ENCODE assay signal across 17 cellular contexts in genomic region chr11:125138966-125139365, GRCh38. TPM values are rescaled to one million over a fixed set of nuclear protein-coding genes. Genes with fewer than 3 reads are reported as not detected.
A peak's percentile ranks its signal among the peaks of the same experiment; 100 is the strongest.
DNase-seq lines count a peak whose midpoint lies in the region; ATAC-seq, FAIRE-seq and TF ChIP-seq lines count a peak whose summit lies in the region.
"Had no signal": no experiment of that assay in that cellular context is flagged by ENCODE, and none has a peak within 500 bp of the region (broad histone marks: within the 10 kb centered on the region; RNA-seq: fewer than 3 reads in every experiment).

No MANE protein-coding gene starts in this region.

- H3K79me1 ChIP-seq in H1 (ENCODE audit: low read depth, low read length): no peaks in the 10 kb centered on the region

- peak; percentile 7 to 29 for ATAC-seq in natural killer cell treated with Interleukin-12 subunit alpha and Interleukin-12 subunit beta and Interleukin-15 and Interleukin-18, amount 100 ng/mL, for 72 hours
- no peak for ATAC-seq in natural killer cell
- no peak for ATAC-seq in omental fat pad (ENCODE audit: low FRiP score)
- ATAC-seq: GM12878, HepG2 had no signal

- H3K4me3 Mint-ChIP-seq in natural killer cell treated with Interleukin-12 subunit alpha and Interleukin-12 subunit beta and Interleukin-15 and Interleukin-18, amount 100 ng/mL, for 72 hours: no peak overlapping the region
- H3K4me3 Mint-ChIP-seq in natural killer cell (no peak overlapping the region), nephron (peak overlapping the region in 1 of 3 experiments; percentile 29)
- H3K4me3 Mint-ChIP-seq: CD14-positive monocyte; CD4-positive, alpha-beta memory T cell had no signal

- H3K27me3 Mint-ChIP-seq in natural killer cell treated with Interleukin-12 subunit alpha and Interleukin-12 subunit beta and Interleukin-15 and Interleukin-18, amount 100 ng/mL, for 72 hours: peaks cover 45 to 63% of the 10 kb centered on the region in 2 donors
- peaks cover 32 to 54% of the 10 kb centered on the region in 2 donors for H3K27me3 Mint-ChIP-seq in natural killer cell (ENCODE audit: low read depth in 2 of 2)
- peaks cover 3% of the 10 kb centered on the region for H3K27me3 Mint-ChIP-seq in nephron (ENCODE audit: low read depth)

- TF ChIP-seq POLR2A in H1 (IDR thresholded peaks at IDR 0.05; ENCODE audit: control extremely low read depth in 1 of 2, low read depth in 2 of 2, low read length in 2 of 2): no peak

- WGBS in H1 (ENCODE audit: extremely low coverage in 1 of 2, insufficient coverage in 1 of 2, insufficient read length in 1 of 2, insufficient replicate concordance in 2 of 2, low coverage in 1 of 2, low lambda C conversion rate in 2 of 2, missing lambda C conversion rate in 1 of 2), 2 experiments: 75% methylated on average over 4 of the region's 8 CpGs; no CpG with 5 or more reads in 1 of the 2 experiments

- no peak overlapping the region for H4K91ac ChIP-seq in H1 (replicated peaks; ENCODE audit: insufficient read length, low read length)

- CTCF ChIA-PET in H1 (lab: Charles Lee; ENCODE audit: partially characterized antibody): interaction anchor here (0.6 to 9.0 kb wide), 12 partner anchors 15 to 997 kb away, joined by 3 to 148 read pairs (median 9); partner anchors contain the start of gene TMEM218

- H2AK5ac ChIP-seq in H1 (ENCODE audit: low read depth, low read length): no peak overlapping the region

- H3K9ac ChIP-seq in H1 (replicated peaks in 1 of 4; ENCODE audit: extremely low read depth in 1 of 4, low read depth in 3 of 4, low read length in 3 of 4): no peak overlapping the region
- H3K9ac ChIP-seq: BLaER1 had no signal

- TF ChIP-seq CTCF in natural killer cell (IDR thresholded peaks at IDR 0.05) (no peak), H1 (IDR thresholded peaks at IDR 0.05; ENCODE audit: control extremely low read depth in 1 of 3, insufficient read depth in 1 of 3, low read depth in 1 of 3, low read length in 3 of 3) (no peak), nephron (IDR thresholded peaks at IDR 0.05; ENCODE audit: unreplicated experiment in 3 of 3) (no peak), omental fat pad (IDR thresholded peaks at IDR 0.05) (no peak)

- no peak overlapping the region for H3K18ac ChIP-seq in H1 (ENCODE audit: extremely low read depth, low read length)

- no peak overlapping the region for H3K4ac ChIP-seq in H1 (replicated peaks; ENCODE audit: insufficient read length, low read depth, low read length)

- no peaks in the 10 kb centered on the region for H3K36me3 ChIP-seq in H1 (ENCODE audit: control insufficient read depth in 2 of 4, insufficient read depth in 4 of 4, low read length in 3 of 4)
- H3K36me3 ChIP-seq: BLaER1, HAP-1 had no signal

- no peak overlapping the region for H4K5ac ChIP-seq in H1 (ENCODE audit: insufficient read length, low read depth, low read length)

- H3K27me3 ChIP-seq in H1 (replicated peaks in 1 of 4; ENCODE audit: control insufficient read depth in 3 of 4, extremely low read depth in 1 of 4, insufficient read depth in 3 of 4, low read length in 3 of 4): peaks cover 5 to 40% (median 30%) of the 10 kb centered on the region in 4 experiments
- H3K27me3 ChIP-seq: BLaER1 had no signal

- H3K56ac ChIP-seq in H1 (replicated peaks; ENCODE audit: insufficient read length, low read depth, low read length): no peak overlapping the region

- H2BK12ac ChIP-seq in H1 (ENCODE audit: low read depth, low read length): no peak overlapping the region

- H3K27ac Mint-ChIP-seq in natural killer cell treated with Interleukin-12 subunit alpha and Interleukin-12 subunit beta and Interleukin-15 and Interleukin-18, amount 100 ng/mL, for 72 hours: no peak overlapping the region
- H3K27ac Mint-ChIP-seq in natural killer cell (no peak overlapping the region), nephron (peak overlapping the region; percentile 96 to 98 (median 96))
- H3K27ac Mint-ChIP-seq: CD4-positive, alpha-beta memory T cell had no signal

- POLR2A ChIA-PET in H1 (lab: Charles Lee; ENCODE audit: partially characterized antibody): no interaction called here

- H3K4me2 ChIP-seq in H1 (ENCODE audit: insufficient read depth in 1 of 2, low read depth in 2 of 2, low read length in 2 of 2): 0 out of 4 replicates have a peak overlapping the region, but pooled peaks of 1 of the 2 experiments have one; percentile 37
- H3K4me2 ChIP-seq: BLaER1 had no signal

- H3K36me3 Mint-ChIP-seq in natural killer cell treated with Interleukin-12 subunit alpha and Interleukin-12 subunit beta and Interleukin-15 and Interleukin-18, amount 100 ng/mL, for 72 hours: no peaks in the 10 kb centered on the region
- H3K36me3 Mint-ChIP-seq in natural killer cell: no peaks in the 10 kb centered on the region
- H3K36me3 Mint-ChIP-seq in nephron (ENCODE audit: low read depth): no peaks in the 10 kb centered on the region
- H3K36me3 Mint-ChIP-seq: CD14-positive monocyte; CD4-positive, alpha-beta memory T cell had no signal

- H4K8ac ChIP-seq in H1 (ENCODE audit: extremely low read depth, insufficient read depth, low read length): no peak overlapping the region

- no peak overlapping the region for H2BK20ac ChIP-seq in H1 (ENCODE audit: low read length)

- no peaks in the 10 kb centered on the region for H3K9me3 Mint-ChIP-seq in natural killer cell treated with Interleukin-12 subunit alpha and Interleukin-12 subunit beta and Interleukin-15 and Interleukin-18, amount 100 ng/mL, for 72 hours
- H3K9me3 Mint-ChIP-seq in natural killer cell (no peaks in the 10 kb centered on the region), nephron (no peaks in the 10 kb centered on the region)

- DNase-seq in natural killer cell treated with Interleukin-12 subunit alpha and Interleukin-12 subunit beta and Interleukin-15 and Interleukin-18, amount 100 ng/mL, for 72 hours (ENCODE audit: low spot score): no peak
- DNase-seq in natural killer cell: no peak
- DNase-seq in H1 (ENCODE audit: low read depth in 1 of 2, low spot score in 2 of 2): no peak
- DNase-seq in DMS79 (lab: John Stamatoyannopoulos, UW): no peak
- DNase-seq in omental fat pad (ENCODE audit: low spot score): no peak
- no peak for DNase-seq in stimulated activated CD4-positive, alpha-beta T cell treated with anti-CD3 and anti-CD28 coated beads, Interleukin-2, amount 100 ng/mL, for 48 hours
- DNase-seq: 8988T; CD4-positive, alpha-beta memory T cell; DND-41; EL had no signal

- no peak overlapping the region for H2BK5ac ChIP-seq in H1 (ENCODE audit: low read depth, low read length)

- no peak overlapping the region for H3K4me3 ChIP-seq in H1 (ENCODE audit: extremely low read depth in 1 of 4, insufficient read depth in 2 of 4, low read depth in 3 of 4, low read length in 4 of 4)
- H3K4me3 ChIP-seq: BLaER1, GM12878, HAP-1 had no signal

- no peaks in the 10 kb centered on the region; a peak in 1 of 4 replicates for H3K79me2 ChIP-seq in H1 (ENCODE audit: control insufficient read depth in 1 of 2, insufficient read depth in 2 of 2, low read length in 2 of 2)

- peaks cover 4 to 5% of the 10 kb centered on the region in 2 donors for H3K4me1 Mint-ChIP-seq in natural killer cell treated with Interleukin-12 subunit alpha and Interleukin-12 subunit beta and Interleukin-15 and Interleukin-18, amount 100 ng/mL, for 72 hours (ENCODE audit: low read depth in 2 of 2)
- H3K4me1 Mint-ChIP-seq in natural killer cell: peaks cover 6% of the 10 kb centered on the region in 2 donors
- peaks cover 50% of the 10 kb centered on the region for H3K4me1 Mint-ChIP-seq in nephron

- intact Hi-C loops in natural killer cell (cut with micrococcal nuclease): no loop called here

- H2AFZ ChIP-seq in H1 (ENCODE audit: low read length): no peak overlapping the region

- H3K23me2 ChIP-seq in H1 (ENCODE audit: low read depth, low read length): no peaks in the 10 kb centered on the region

- no peak for TF ChIP-seq RAD21 in H1 (IDR thresholded peaks at IDR 0.05 in 1 of 2, conservative IDR thresholded peaks at IDR 0.05 in 1 of 2; ENCODE audit: low read depth in 2 of 2, low read length in 2 of 2)

- H3K9me3 ChIP-seq in H1 (ENCODE audit: insufficient read depth in 2 of 2, low read depth in 1 of 2, low read length in 1 of 2): no peaks in the 10 kb centered on the region
- H3K9me3 ChIP-seq: BLaER1, HAP-1 had no signal

- no peak overlapping the region for H3K23ac ChIP-seq in H1 (ENCODE audit: insufficient read length)

- no peak overlapping the region for H2BK120ac ChIP-seq in H1 (replicated peaks; ENCODE audit: low read depth, low read length)

- no peak for FAIRE-seq in H1 (lab: Jason Lieb, UNC)
- FAIRE-seq: GM12878, GM19239, HepG2 had no signal

- H4K20me1 ChIP-seq in H1 (replicated peaks in 1 of 2; ENCODE audit: control insufficient read depth in 1 of 2, insufficient read depth in 2 of 2, low read length in 2 of 2): no peaks in the 10 kb centered on the region
- H4K20me1 ChIP-seq: BLaER1 had no signal

- H3K27ac ChIP-seq in H1 (ENCODE audit: low read depth, low read length): no peak overlapping the region
- H3K27ac ChIP-seq: BLaER1 had no signal

- peaks cover 10 to 28% (median 20%) of the 10 kb centered on the region in 4 experiments for H3K4me1 ChIP-seq in H1 (replicated peaks in 1 of 4; ENCODE audit: control insufficient read depth in 3 of 4, insufficient read depth in 4 of 4, low read length in 3 of 4)
- H3K4me1 ChIP-seq: BLaER1 had no signal

- H3K14ac ChIP-seq in H1 (ENCODE audit: insufficient read length): no peak overlapping the region

- TF ChIP-seq EP300 in H1 (IDR thresholded peaks at IDR 0.05; ENCODE audit: borderline replicate concordance in 1 of 2, low read depth in 2 of 2, low read length in 2 of 2): no peak

- H2BK15ac ChIP-seq in H1 (ENCODE audit: low read length): no peak overlapping the region

RNA-seq across cellular contexts. Expression of gene PKNOX2, which starts 25.6 kb away (rescaled TPM):
- not detected for total RNA-seq in natural killer cell treated with Interleukin-12 subunit alpha and Interleukin-12 subunit beta and Interleukin-15 and Interleukin-18, amount 100 ng/mL, for 72 hours
- total RNA-seq in natural killer cell (not detected), omental fat pad (1 to 10 TPM in 2 of 4 donors, under 1 TPM in 2; 0.19 to 2.7 (median 0.82) TPM)
- total RNA-seq in H1 (2021; fragmentation: NEBNext Ultra II Directional; extraction: Animal tissue kit (Norgen Biotek cat#: 25700)): 1.9 and 2.0 TPM in 2 replicates
- polyA plus RNA-seq in H1 (2011; rRNA removed): 2.0 and 2.5 TPM in 2 replicates
- 1.3 TPM for polyA plus RNA-seq in H1 (2011; cell fraction: cytosol; rRNA removed)
- 2.1 TPM for polyA plus RNA-seq in H1 (2011; cell fraction: nucleus; rRNA removed)
- 2.4 to 3.4 TPM (median 2.8 TPM) in 4 replicates for polyA plus RNA-seq in H1 (2012, experiment 1 of 2)
- polyA plus RNA-seq in H1 (2012, experiment 2 of 2): 1.4 TPM
- 0.26 TPM for polyA plus RNA-seq in H1 (2013, experiment 1 of 2)
- 0.24 TPM for polyA plus RNA-seq in H1 (2013, experiment 2 of 2)
- 1.8 and 1.9 TPM in 2 replicates for polyA minus RNA-seq in H1 (2011; rRNA and poly(A)+ RNA removed)
- polyA minus RNA-seq in H1 (2011; cell fraction: cytosol; rRNA and poly(A)+ RNA removed): 1.4 TPM
- 5.6 TPM for polyA minus RNA-seq in H1 (2011; cell fraction: nucleus; rRNA and poly(A)+ RNA removed)
- total RNA-seq: CD4-positive, alpha-beta memory T cell; GM12878; HepG2 had no signal
- polyA plus RNA-seq: CD14-positive monocyte; CD4-positive, alpha-beta memory T cell; GM12878; HepG2 had no signal

RNA-seq across cellular contexts. Expression of gene TMEM218, which starts 27.5 kb away (rescaled TPM):
- 10 to 100 TPM; 14.2 to 19.7 TPM for total RNA-seq in natural killer cell treated with Interleukin-12 subunit alpha and Interleukin-12 subunit beta and Interleukin-15 and Interleukin-18, amount 100 ng/mL, for 72 hours
- 10 to 100 TPM; 10.0 to 14.2 (median 12.1) TPM for total RNA-seq in natural killer cell
- total RNA-seq in H1 (2021; fragmentation: NEBNext Ultra II Directional; extraction: Animal tissue kit (Norgen Biotek cat#: 25700)): 17.0 and 17.3 TPM in 2 replicates
- polyA plus RNA-seq in H1 (2011; rRNA removed): 30.5 and 33.5 TPM in 2 replicates
- 29.4 TPM for polyA plus RNA-seq in H1 (2011; cell fraction: cytosol; rRNA removed)
- 15.6 TPM for polyA plus RNA-seq in H1 (2011; cell fraction: nucleus; rRNA removed)
- polyA plus RNA-seq in H1 (2012, experiment 1 of 2): 16.9 to 20.3 TPM (median 18.0 TPM) in 4 replicates
- polyA plus RNA-seq in H1 (2012, experiment 2 of 2): 13.3 TPM
- 13.5 TPM for polyA plus RNA-seq in H1 (2013, experiment 1 of 2)
- polyA plus RNA-seq in H1 (2013, experiment 2 of 2): 15.3 TPM
- polyA minus RNA-seq in H1 (2011; rRNA and poly(A)+ RNA removed): 11.7 and 14.4 TPM in 2 replicates
- polyA minus RNA-seq in H1 (2011; cell fraction: cytosol; rRNA and poly(A)+ RNA removed): 8.3 TPM
- 13.3 TPM for polyA minus RNA-seq in H1 (2011; cell fraction: nucleus; rRNA and poly(A)+ RNA removed)
- 10 to 100 TPM; 17.0 to 24.4 (median 21.9) TPM for total RNA-seq in omental fat pad

Comparison
In these comparisons a context has a peak if more than half of its experiments do, and no peak if none do; other contexts are left out.
1. ATAC-seq: peak in natural killer cell treated with Interleukin-12 subunit alpha and Interleukin-12 subunit beta and Interleukin-15 and Interleukin-18, amount 100 ng/mL, for 72 hours (2 of 2); none in natural killer cell (0 of 3) and omental fat pad (single experiment).
2. H3K27ac Mint-ChIP-seq: peak in nephron (3 of 3); none in natural killer cell treated with Interleukin-12 subunit alpha and Interleukin-12 subunit beta and Interleukin-15 and Interleukin-18, amount 100 ng/mL, for 72 hours (0 of 2) and natural killer cell (0 of 2).